In the genomic region with DNA sequence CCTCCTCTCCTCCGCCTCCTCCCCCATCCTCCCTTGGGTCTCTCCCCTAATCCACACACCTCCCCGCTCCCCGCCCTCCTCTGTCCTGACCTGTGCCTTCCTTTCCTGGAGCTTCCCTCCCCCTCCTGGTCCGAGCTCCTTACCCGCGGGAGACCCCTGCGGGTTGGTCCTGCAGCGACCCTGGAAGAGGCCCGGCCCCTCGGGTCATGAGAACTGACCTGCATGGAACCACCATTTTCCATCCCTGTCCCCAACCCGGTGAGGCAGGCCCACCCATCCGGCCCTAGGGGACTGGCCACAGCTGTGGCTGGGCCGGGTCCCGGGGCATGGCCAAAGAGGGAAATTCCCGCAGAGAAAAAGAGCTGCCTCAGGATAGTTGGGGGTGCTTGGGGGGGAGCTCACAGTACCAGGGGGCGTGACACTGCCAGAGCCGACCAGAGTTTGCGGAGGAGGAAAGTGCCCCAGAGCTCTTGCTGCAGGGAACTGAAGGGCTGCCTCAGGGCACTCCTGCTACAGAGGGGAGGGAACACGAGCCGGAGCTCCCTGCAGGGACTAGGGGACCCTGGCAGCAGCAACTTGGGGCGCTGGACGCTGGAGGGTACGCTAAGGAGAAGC, we compare ENCODE assay signal across 8 cellular contexts. TPM values are rescaled to one million over a fixed set of nuclear protein-coding genes. Genes with fewer than 3 reads are reported as not detected.
A peak's percentile ranks its signal among the peaks of the same experiment; 100 is the strongest.
DNase-seq lines count a peak whose midpoint lies in the region; ATAC-seq, FAIRE-seq and TF ChIP-seq lines count a peak whose summit lies in the region.

No MANE protein-coding gene starts in this region.

- H3K36me3 ChIP-seq in SJCRH30 (peaks cover 20% of the 10 kb centered on the region), ectodermal cell (ENCODE audit: control insufficient read depth, insufficient read depth, low read length) (peaks cover 17% of the 10 kb centered on the region), thoracic aorta (peaks cover 18% of the 10 kb centered on the region)

- 2% methylated on average over 18 of the region's 23 CpGs for WGBS in A549 (ENCODE audit: missing lambda C conversion rate)
- 0% methylated on average over 23 of the region's 23 CpGs for WGBS in ectodermal cell, 2 experiments

- CTCF ChIA-PET in A549 (lab: Yijun Ruan, JAX), result interaction anchor here (0.5 to 15.5 kb wide), 16 partner anchors 8 to 211 kb away, joined by 3 to 369 read pairs (median 6); partner anchors contain the start of genes TMEM253 and ZNF219

- H3K4me2 ChIP-seq in A549, result peak overlapping the region; percentile 99

- no peak for TF ChIP-seq RAD21 in A549 (conservative IDR thresholded peaks at IDR 0.05 in 1 of 2, IDR thresholded peaks at IDR 0.05 in 1 of 2)

- H3K4me3 ChIP-seq in A549 (peak overlapping the region; percentile 79), SJCRH30 (peak overlapping the region; percentile 85), ectodermal cell (ENCODE audit: insufficient read depth, low read depth, low read length) (peak overlapping the region; percentile 57), thoracic aorta (peak overlapping the region; percentile 84)

- TF ChIP-seq CTCF in A549 (IDR thresholded peaks at IDR 0.05) (no peak), thoracic aorta (IDR thresholded peaks at IDR 0.05) (no peak)

- H3K27me3 ChIP-seq in SJCRH30 (no peaks in the 10 kb centered on the region), ectodermal cell (ENCODE audit: control insufficient read depth, insufficient read depth, low read length, poor library complexity, severe bottlenecking) (peaks cover 12% of the 10 kb centered on the region), thoracic aorta (replicated peaks; ENCODE audit: insufficient read depth) (no peaks in the 10 kb centered on the region)

- peak overlapping the region; percentile 83 to 95 for H3K27ac ChIP-seq in A549
- peak overlapping the region; percentile 93 for H3K27ac ChIP-seq in SJCRH30
- peak overlapping the region; percentile 73 for H3K27ac ChIP-seq in ectodermal cell (ENCODE audit: insufficient read depth, low read depth, low read length, poor library complexity, severe bottlenecking)
- peak overlapping the region; percentile 88 to 90 for H3K27ac ChIP-seq in thoracic aorta

- FAIRE-seq in A549 (lab: Jason Lieb, UNC), result no peak

- DNase-seq in A549 (ENCODE audit: low read depth in 1 of 2, low spot score in 1 of 2) (peak in 1 of 2 experiments; percentile 40), ELR (ENCODE audit: low read depth) (peak; percentile 50), SJCRH30 (peak; percentile 60 to 65), lung microvascular endothelial cell (ENCODE audit: low read depth in 2 of 2) (peak; percentile 32 to 37), thoracic aorta (ENCODE audit: low spot score) (no peak), NCI-H446 (lab: John Stamatoyannopoulos, UW) (no peak)

- TF ChIP-seq POLR2A in A549 (IDR thresholded peaks at IDR 0.05; ENCODE audit: low read length), result no peak

- H3K4me1 ChIP-seq in A549, result peaks cover 23% of the 10 kb centered on the region
- peaks cover 5% of the 10 kb centered on the region; the same call in 1 of the 2 replicates for H3K4me1 ChIP-seq in SJCRH30
- H3K4me1 ChIP-seq in ectodermal cell (ENCODE audit: control insufficient read depth, insufficient read depth, low read length), result peaks cover 3% of the 10 kb centered on the region
- peaks cover 9 to 27% of the 10 kb centered on the region in 2 donors for H3K4me1 ChIP-seq in thoracic aorta (ENCODE audit: control insufficient read depth in 1 of 2, low read depth in 2 of 2)

- TF ChIP-seq EP300 in A549 (IDR thresholded peaks at IDR 0.05), result no peak

- ATAC-seq in A549 (peak; percentile 41 to 60), HG03066 (IDR thresholded peaks at IDR 0.05; ENCODE audit: low read depth, unreplicated experiment) (peak; percentile 9), thoracic aorta (ENCODE audit: insufficient number of reproducible peaks, low FRiP score, low read depth) (no peak)

- H3K9me3 ChIP-seq in A549 (no peaks in the 10 kb centered on the region), SJCRH30 (replicated peaks) (no peaks in the 10 kb centered on the region), ectodermal cell (ENCODE audit: control insufficient read depth, low read length) (no peaks in the 10 kb centered on the region), thoracic aorta (no peaks in the 10 kb centered on the region)

- POLR2A ChIA-PET in A549 (lab: Yijun Ruan, JAX), result interaction anchor here (0.9 to 2.2 kb wide), 9 partner anchors 12 to 100 kb away, joined by 3 to 10 read pairs (median 6); no protein-coding TSS in a partner anchor

TF ChIP-seq in A549, 52 proteins besides CTCF, POLR2A, EP300 and RAD21:
- TF ChIP-seq GATA3 (IDR thresholded peaks at IDR 0.05; ENCODE audit: borderline replicate concordance) (no peak), PHF8 (IDR thresholded peaks at IDR 0.05; ENCODE audit: borderline replicate concordance, low read depth) (0 out of 2 replicates have a peak, but pooled peaks have one; percentile 16)

RNA-seq across cellular contexts. Expression of gene ARHGEF40, which starts 0.6 kb away (rescaled TPM):
- polyA plus RNA-seq in A549 (2011; rRNA removed) (7.8 and 12.9 TPM in 2 replicates), A549 (2017; fragmentation: RNase III; extraction: RNeasy Plus Mini Kit Qiagen cat#74134 plus additional on column Dnase treatment) (7.9 to 9.9 TPM (median 9.6 TPM) in 3 replicates)
- 11.9 and 15.3 TPM in 2 replicates for polyA plus RNA-seq in A549 (2012; cell fraction: cytosol; rRNA removed)
- polyA plus RNA-seq in A549 (2012; cell fraction: nucleus; rRNA removed), result 33.3 and 42.3 TPM in 2 replicates
- 17.8 and 19.7 TPM in 2 replicates for polyA minus RNA-seq in A549 (2011; rRNA and poly(A)+ RNA removed)
- 28.3 and 29.3 TPM in 2 replicates for total RNA-seq in SJCRH30 (2014; rRNA removed; shearing (Covaris generic))
- polyA plus RNA-seq in ectodermal cell (2013, experiment 1 of 4), result 44.4 TPM
- 53.2 TPM for polyA plus RNA-seq in ectodermal cell (2013, experiment 2 of 4)
- polyA plus RNA-seq in ectodermal cell (2013, experiment 3 of 4), result 38.2 TPM
- polyA plus RNA-seq in ectodermal cell (2013, experiment 4 of 4), result 46.4 TPM
- total RNA-seq in lung microvascular endothelial cell (4.8 and 5.8 TPM in 2 replicates), thoracic aorta (10 to 100 TPM; 51.0 to 61.7 TPM)

RNA-seq across cellular contexts. Expression of gene RNASE8, which starts 13.1 kb away (rescaled TPM):
- polyA plus RNA-seq in A549 (2011; rRNA removed) (not detected in 2 replicates), A549 (2017; fragmentation: RNase III; extraction: RNeasy Plus Mini Kit Qiagen cat#74134 plus additional on column Dnase treatment) (not detected in 3 replicates)
- not detected in 2 replicates for polyA plus RNA-seq in A549 (2012; cell fraction: cytosol; rRNA removed)
- not detected in 2 replicates for polyA plus RNA-seq in A549 (2012; cell fraction: nucleus; rRNA removed)
- not detected in 2 replicates for polyA minus RNA-seq in A549 (2011; rRNA and poly(A)+ RNA removed)
- total RNA-seq in SJCRH30 (2014; rRNA removed; shearing (Covaris generic)), result not detected in 2 replicates
- polyA plus RNA-seq in ectodermal cell (2013, experiment 1 of 4), result not detected
- not detected for polyA plus RNA-seq in ectodermal cell (2013, experiment 2 of 4)
- polyA plus RNA-seq in ectodermal cell (2013, experiment 3 of 4), result not detected
- not detected for polyA plus RNA-seq in ectodermal cell (2013, experiment 4 of 4)
- total RNA-seq in lung microvascular endothelial cell (not detected in 2 replicates), thoracic aorta (not detected)

RNA-seq across cellular contexts. Expression of gene ZNF219, which starts 27.7 kb away (rescaled TPM):
- polyA plus RNA-seq in A549 (2011; rRNA removed) (17.3 and 18.5 TPM in 2 replicates), A549 (2017; fragmentation: RNase III; extraction: RNeasy Plus Mini Kit Qiagen cat#74134 plus additional on column Dnase treatment) (21.5 to 31.0 TPM (median 29.8 TPM) in 3 replicates)
- 27.7 and 44.4 TPM in 2 replicates for polyA plus RNA-seq in A549 (2012; cell fraction: cytosol; rRNA removed)
- polyA plus RNA-seq in A549 (2012; cell fraction: nucleus; rRNA removed), result 69.3 and 96.5 TPM in 2 replicates
- 14.0 and 17.0 TPM in 2 replicates for polyA minus RNA-seq in A549 (2011; rRNA and poly(A)+ RNA removed)
- 2.6 and 5.9 TPM in 2 replicates for total RNA-seq in SJCRH30 (2014; rRNA removed; shearing (Covaris generic))
- polyA plus RNA-seq in ectodermal cell (2013, experiment 1 of 4), result 132 TPM
- polyA plus RNA-seq in ectodermal cell (2013, experiment 2 of 4), result 131 TPM
- polyA plus RNA-seq in ectodermal cell (2013, experiment 3 of 4), result 126 TPM
- polyA plus RNA-seq in ectodermal cell (2013, experiment 4 of 4), result 141 TPM
- total RNA-seq in lung microvascular endothelial cell (2.0 and 2.4 TPM in 2 replicates), thoracic aorta (10 to 100 TPM; 34.7 to 74.2 TPM)

RNA-seq across cellular contexts. Expression of gene RNASE7, which starts 28.6 kb away (rescaled TPM):
- polyA plus RNA-seq in A549 (2011; rRNA removed) (not detected in 2 replicates), A549 (2017; fragmentation: RNase III; extraction: RNeasy Plus Mini Kit Qiagen cat#74134 plus additional on column Dnase treatment) (not detected in 3 replicates)
- polyA plus RNA-seq in A549 (2012; cell fraction: cytosol; rRNA removed), result not detected in 2 replicates
- not detected in 2 replicates for polyA plus RNA-seq in A549 (2012; cell fraction: nucleus; rRNA removed)
- not detected in 2 replicates for polyA minus RNA-seq in A549 (2011; rRNA and poly(A)+ RNA removed)
- total RNA-seq in SJCRH30 (2014; rRNA removed; shearing (Covaris generic)), result not detected in 2 replicates
- polyA plus RNA-seq in ectodermal cell (2013, experiment 1 of 4), result not detected
- polyA plus RNA-seq in ectodermal cell (2013, experiment 2 of 4), result not detected
- polyA plus RNA-seq in ectodermal cell (2013, experiment 3 of 4), result not detected
- polyA plus RNA-seq in ectodermal cell (2013, experiment 4 of 4), result not detected
- total RNA-seq in lung microvascular endothelial cell (not detected in 2 replicates), thoracic aorta (under 1 TPM in 1 of 2 donors, not detected in 1; 0.27 TPM)

RNA-seq across cellular contexts. Expression of gene TMEM253, which starts 30.1 kb away (rescaled TPM):
- polyA plus RNA-seq in A549 (2011; rRNA removed), result 0.81 and 1.0 TPM in 2 replicates
- polyA plus RNA-seq in A549 (2012; cell fraction: cytosol; rRNA removed), result 0.33 and 0.45 TPM in 2 replicates
- polyA plus RNA-seq in A549 (2012; cell fraction: nucleus; rRNA removed), result 0.55 and 0.61 TPM in 2 replicates
- polyA plus RNA-seq in A549 (2017; fragmentation: RNase III; extraction: RNeasy Plus Mini Kit Qiagen cat#74134 plus additional on column Dnase treatment), result 0.54 to 0.83 TPM (median 0.64 TPM) in 3 replicates
- 0.45 and 0.73 TPM in 2 replicates for polyA minus RNA-seq in A549 (2011; rRNA and poly(A)+ RNA removed)
- not detected in 2 replicates for total RNA-seq in SJCRH30 (2014; rRNA removed; shearing (Covaris generic))
- 1.3 TPM for polyA plus RNA-seq in ectodermal cell (2013, experiment 1 of 4)
- 2.3 TPM for polyA plus RNA-seq in ectodermal cell (2013, experiment 2 of 4)
- polyA plus RNA-seq in ectodermal cell (2013, experiment 3 of 4), result 1.7 TPM
- 2.3 TPM for polyA plus RNA-seq in ectodermal cell (2013, experiment 4 of 4)
- not detected in 2 replicates for total RNA-seq in lung microvascular endothelial cell
- total RNA-seq in thoracic aorta, result not detected

Comparison
In these comparisons a context has a peak if more than half of its experiments do, and no peak if none do; other contexts are left out.
1. DNase-seq: peak in ELR (single experiment), SJCRH30 (2 of 2) and lung microvascular endothelial cell (2 of 2); none in thoracic aorta (single experiment) and NCI-H446 (0 of 2).
2. Peak in every context shown above with its lines, with median percentiles within 50 percentile points of each other: H3K27ac ChIP-seq and H3K4me3 ChIP-seq.